ENCODE assay signal across 18 cellular contexts in the genomic region with DNA sequence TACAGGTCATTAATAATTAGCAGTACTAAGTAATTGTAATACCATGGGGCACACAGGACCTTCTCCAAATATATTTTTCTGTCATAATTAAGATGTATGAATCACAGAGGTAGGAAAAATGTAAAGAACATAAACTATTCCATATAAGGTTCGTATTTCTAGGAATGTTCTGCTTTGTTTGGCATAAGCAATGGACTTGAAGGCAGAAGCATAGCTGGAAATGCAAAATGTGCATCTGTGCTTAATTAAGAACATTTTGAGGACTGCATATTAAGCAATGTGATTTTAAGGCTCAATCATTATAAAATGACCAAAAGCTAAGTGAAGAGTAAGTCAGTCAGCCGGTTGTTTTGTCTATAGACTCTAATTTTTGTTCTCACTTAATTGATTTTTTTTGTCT.
DNase-seq lines count a peak whose midpoint lies in the region; ATAC-seq and TF ChIP-seq lines count a peak whose summit lies in the region.
"Had no signal": no experiment of that assay in that cellular context is flagged by ENCODE, and none has a peak within 500 bp of the region (broad histone marks: within the 10 kb centered on the region; RNA-seq: fewer than 3 reads in every experiment).

No MANE protein-coding gene starts in this region.

- no peaks in the 10 kb centered on the region for H3K9me3 ChIP-seq in GM23248 (ENCODE audit: low read depth)
- H3K9me3 ChIP-seq: BE2C had no signal

- no peak overlapping the region for H3K9ac ChIP-seq in GM23248

- DNase-seq in AG08395 (ENCODE audit: low spot score) (peak; percentile 22), GM23248 (peak; percentile 31), dedifferentiated amniotic fluid mesenchymal stem cell (ENCODE audit: extremely low spot score) (peak; percentile 75), fibroblast of villous mesenchyme (ENCODE audit: low read depth) (peak; percentile 41), NCI-H345 (lab: John Stamatoyannopoulos, UW) (no peak), NCI-H2107 treated with DMSO at 0.1 percent for 48 hours (lab: John Stamatoyannopoulos, UW; ENCODE audit: unreplicated experiment) (no peak)
- DNase-seq: BE2C; CD4-positive, alpha-beta T cell; DMS53; KG1; NCI-H1092; NCI-H1694; NCI-H2227 treated with DMSO at 0.1 percent for 48 hours; NCI-H524 treated with DMSO at 0.1 percent for 48 hours had no signal

- H3K9me2 ChIP-seq in GM23248 (ENCODE audit: insufficient read depth): no peaks in the 10 kb centered on the region

- H3K27ac ChIP-seq in GM23248: no peak overlapping the region

- no peak for TF ChIP-seq CTCF in fibroblast of villous mesenchyme (IDR thresholded peaks at IDR 0.05; ENCODE audit: insufficient read depth, low read depth, low read length)

- no peak overlapping the region for H2AFZ ChIP-seq in GM23248

- peaks cover 6% of the 10 kb centered on the region; the same call in 1 of the 2 replicates for H3K4me1 ChIP-seq in GM23248 (ENCODE audit: insufficient read depth)
- H3K4me1 ChIP-seq: BE2C had no signal

- H3F3A ChIP-seq in GM23248 (ENCODE audit: insufficient read depth): no peaks in the 10 kb centered on the region

- no peaks in the 10 kb centered on the region for H3K79me2 ChIP-seq in GM23248 (ENCODE audit: insufficient read depth)

- H3K27me3 ChIP-seq in GM23248 (replicated peaks; ENCODE audit: insufficient read depth): no peaks in the 10 kb centered on the region
- H3K27me3 ChIP-seq: BE2C had no signal

- H3K4me3 ChIP-seq in GM23248 (no peak overlapping the region), fibroblast of villous mesenchyme (ENCODE audit: low read depth, low read length) (no peak overlapping the region)
- H3K4me3 ChIP-seq: GM12878 had no signal

- in situ Hi-C loops in GM23248 (cut with MboI): no loop called here

- H4K20me1 ChIP-seq in GM23248 (ENCODE audit: insufficient read depth): no peaks in the 10 kb centered on the region

- H3K4me2 ChIP-seq in GM23248 (ENCODE audit: unreplicated experiment): no peak overlapping the region

- 11 to 13% methylated on average over 2 of the region's 2 CpGs for WGBS in GM23248 (ENCODE audit: low coverage in 1 of 2, low lambda C conversion rate in 2 of 2, missing lambda C conversion rate in 2 of 2), 2 experiments

- no peaks in the 10 kb centered on the region for H3K36me3 ChIP-seq in GM23248 (ENCODE audit: low read depth)
- H3K36me3 ChIP-seq: BE2C had no signal

- ATAC-seq in esophagus mucosa (no peak), HG03378 (IDR thresholded peaks at IDR 0.05; ENCODE audit: unreplicated experiment) (no peak)
- ATAC-seq: GM12878, Panc1 had no signal

Comparison
In these comparisons a context has a peak if more than half of its experiments do, and no peak if none do; other contexts are left out.
1. DNase-seq: peak in AG08395 (single experiment), GM23248 (single experiment), dedifferentiated amniotic fluid mesenchymal stem cell (single experiment) and fibroblast of villous mesenchyme (single experiment); none in NCI-H345 (single experiment) and NCI-H2107 treated with DMSO at 0.1 percent for 48 hours (single experiment).